15 cellular contexts compared by ENCODE assay signal in genomic region chr11:122178795-122179194, GRCh38.
DNase-seq lines count a peak whose midpoint lies in the region; ATAC-seq and TF ChIP-seq lines count a peak whose summit lies in the region.
"Had no signal": no experiment of that assay in that cellular context is flagged by ENCODE, and none has a peak within 500 bp of the region (broad histone marks: within the 10 kb centered on the region; RNA-seq: fewer than 3 reads in every experiment).

No MANE protein-coding gene starts in this region.

- H3K9ac ChIP-seq in HCT116 (ENCODE audit: low read length), result peak overlapping the region; percentile 67
- peak overlapping the region; percentile 71 for H3K9ac ChIP-seq in smooth muscle cell (ENCODE audit: low read depth)

- H3K4me3 ChIP-seq in HCT116 (replicated peaks in 1 of 2; ENCODE audit: low read depth in 1 of 2, low read length in 2 of 2) (no peak overlapping the region), ascending aorta (peak overlapping the region; percentile 29 to 47), fibroblast of pulmonary artery (replicated peaks; ENCODE audit: low read depth, low read length) (peak overlapping the region; percentile 70), smooth muscle cell (peak overlapping the region; percentile 44), adrenal gland (no peak overlapping the region)

- H3K4me1 ChIP-seq in HCT116 (ENCODE audit: control insufficient read depth in 1 of 2, insufficient read depth in 2 of 2, low read length in 2 of 2) (peaks cover 87 to 99% of the 10 kb centered on the region in 2 experiments), ascending aorta (peaks cover 6 to 24% of the 10 kb centered on the region in 2 donors), smooth muscle cell (ENCODE audit: low read depth) (peaks cover 40% of the 10 kb centered on the region), adrenal gland (replicated peaks in 1 of 2) (peaks cover 0 to 9% of the 10 kb centered on the region in 2 donors)

- H3F3A ChIP-seq in smooth muscle cell (ENCODE audit: low read depth), result peaks cover 26% of the 10 kb centered on the region

- 23% methylated on average over 5 of the region's 5 CpGs for WGBS in smooth muscle cell (ENCODE audit: low lambda C conversion rate)
- WGBS in adrenal gland, 4 donors, result 53 to 66% (median 61%) methylated on average over 5 of the region's 5 CpGs

- H3K79me2 ChIP-seq in HCT116 (ENCODE audit: insufficient read depth, low read length), result peaks cover 100% of the 10 kb centered on the region
- peaks cover 87% of the 10 kb centered on the region for H3K79me2 ChIP-seq in smooth muscle cell (ENCODE audit: low read depth)

- no peaks in the 10 kb centered on the region for H3K9me3 ChIP-seq in HCT116 (ENCODE audit: control insufficient read depth in 1 of 2, insufficient read depth in 1 of 2, low read depth in 1 of 2, low read length in 2 of 2)
- H3K9me3 ChIP-seq in ascending aorta, result peaks cover 0 to 9% of the 10 kb centered on the region in 2 donors
- H3K9me3 ChIP-seq in smooth muscle cell (replicated peaks; ENCODE audit: low read depth), result no peaks in the 10 kb centered on the region
- no peaks in the 10 kb centered on the region for H3K9me3 ChIP-seq in adrenal gland (replicated peaks in 1 of 3)

- peaks cover 6 to 48% of the 10 kb centered on the region in 2 experiments; a peak in 3 of 4 replicates for H3K36me3 ChIP-seq in HCT116 (ENCODE audit: control insufficient read depth in 1 of 2, insufficient read depth in 2 of 2, low read length in 2 of 2)
- H3K36me3 ChIP-seq in ascending aorta, result no peaks in the 10 kb centered on the region
- no peaks in the 10 kb centered on the region for H3K36me3 ChIP-seq in smooth muscle cell (ENCODE audit: low read depth)
- no peaks in the 10 kb centered on the region for H3K36me3 ChIP-seq in adrenal gland (replicated peaks in 1 of 2)

- DNase-seq in HCT116 (ENCODE audit: low read depth, low spot score), result no peak
- no peak for DNase-seq in ascending aorta (ENCODE audit: low spot score in 2 of 2)
- no peak for DNase-seq in fibroblast of pulmonary artery (ENCODE audit: low read depth)
- DNase-seq in smooth muscle cell (lab: John Stamatoyannopoulos, UW; ENCODE audit: unreplicated experiment), result no peak
- DNase-seq in DMS53 treated with DMSO at 0.1 percent for 48 hours (lab: John Stamatoyannopoulos, UW; ENCODE audit: unreplicated experiment), result no peak
- no peak for DNase-seq in adrenal gland
- no peak for DNase-seq in activated CD8-positive, alpha-beta memory T cell treated with anti-CD3 and anti-CD28 coated beads, Interleukin-2, amount 50 U/mL, for 48 hours
- DNase-seq: activated CD8-positive, alpha-beta memory T cell treated with anti-CD3 and anti-CD28 coated beads, Interleukin-2, amount 10 ng/mL, durations not matched to agents 7 days and 5 days; activated naive CD4-positive, alpha-beta T cell treated with anti-CD3 and anti-CD28 coated beads, Interleukin-2, amount 50 U/mL, for 16 hours; cortex of kidney; NCI-H2029; NCI-H82; stimulated activated CD4-positive, alpha-beta T cell treated with anti-CD3 and anti-CD28 coated beads, Interleukin-2, amount 100 ng/mL, for 24 hours had no signal

- intact Hi-C loops in HCT116 (cut with micrococcal nuclease), result no loop called here
- intact Hi-C loops in ascending aorta (cut with DNase I), result loop anchor here (2.0 kb wide), 1 partner anchor 20 kb away; no protein-coding TSS in a partner anchor
- intact Hi-C loops in adrenal gland (cut with DNase I), result no loop called here

- BruUV-seq in HCT116 (replicated peaks; lab: Mats Ljungman, UMichigan), result no TSS peak

- H3K9me2 ChIP-seq in HCT116 (ENCODE audit: insufficient read depth), result no peaks in the 10 kb centered on the region

- TF ChIP-seq CTCF in HCT116 (IDR thresholded peaks at IDR 0.05 in 2 of 3, conservative IDR thresholded peaks at IDR 0.05 in 1 of 3; ENCODE audit: borderline replicate concordance in 1 of 3, insufficient read depth in 1 of 3, low read depth in 2 of 3, low read length in 2 of 3) (no peak), ascending aorta (IDR thresholded peaks at IDR 0.05) (no peak), fibroblast of pulmonary artery (IDR thresholded peaks at IDR 0.05; ENCODE audit: low read length, missing control alignments) (no peak), smooth muscle cell (IDR thresholded peaks at IDR 0.05; ENCODE audit: borderline replicate concordance, insufficient read depth, poor library complexity, severe bottlenecking) (no peak), adrenal gland (IDR thresholded peaks at IDR 0.05) (no peak)

- ATAC-seq in HCT116, result no peak
- ATAC-seq in HG02798 (IDR thresholded peaks at IDR 0.05; ENCODE audit: poor library complexity, unreplicated experiment), result no peak
- ATAC-seq: activated CD8-positive, alpha-beta memory T cell treated with anti-CD3 and anti-CD28 coated beads, Interleukin-2, amount 10 ng/mL, durations not matched to agents 7 days and 5 days had no signal

- H3K27me3 ChIP-seq in HCT116 (ENCODE audit: insufficient read depth, low read length), result no peaks in the 10 kb centered on the region
- no peaks in the 10 kb centered on the region for H3K27me3 ChIP-seq in ascending aorta
- H3K27me3 ChIP-seq in smooth muscle cell (ENCODE audit: low read depth), result no peaks in the 10 kb centered on the region
- H3K27me3 ChIP-seq in adrenal gland, result no peaks in the 10 kb centered on the region

- POLR2A ChIA-PET in HCT116 (lab: Charles Lee), result interaction anchor here (2.3 to 4.6 kb wide), 4 partner anchors 11 to 35 kb away, joined by 8 to 30 read pairs (median 16); no protein-coding TSS in a partner anchor

- H3K27ac ChIP-seq in HCT116 (ENCODE audit: low read depth, low read length), result peak overlapping the region; percentile 97
- H3K27ac ChIP-seq in ascending aorta, result peak overlapping the region; percentile 81 to 83
- peak overlapping the region; percentile 93 for H3K27ac ChIP-seq in smooth muscle cell (ENCODE audit: low read depth)
- H3K27ac ChIP-seq in adrenal gland, result no peak overlapping the region
- H3K27ac ChIP-seq: C4-2B had no signal

- TF ChIP-seq POLR2A in HCT116 (IDR thresholded peaks at IDR 0.05; ENCODE audit: borderline replicate concordance, extremely low read depth, insufficient read depth, insufficient read length), result no peak
- no peak for TF ChIP-seq POLR2A in adrenal gland (IDR thresholded peaks at IDR 0.05)

- peak overlapping the region; percentile 73 for H3K4me2 ChIP-seq in HCT116 (ENCODE audit: low read length)
- H3K4me2 ChIP-seq in smooth muscle cell, result peak overlapping the region; percentile 91

- CTCF ChIA-PET in HCT116 (lab: Charles Lee), result no interaction called here

- TF ChIP-seq RAD21 in HCT116 (IDR thresholded peaks at IDR 0.05; ENCODE audit: low read depth), result no peak

- RAD21 ChIA-PET in HCT116 (lab: Charles Lee; ENCODE audit: low non-redundant PET in 1 of 2, low total read pairs in 2 of 2, uncharacterized antibody in 2 of 2, unreplicated experiment in 2 of 2), result no interaction called here

- H2AFZ ChIP-seq in HCT116 (ENCODE audit: low read depth, low read length, poor library complexity, severe bottlenecking), result no peak overlapping the region
- no peak overlapping the region for H2AFZ ChIP-seq in smooth muscle cell (ENCODE audit: low read depth)

- H4K20me1 ChIP-seq in HCT116 (ENCODE audit: insufficient read depth) (no peaks in the 10 kb centered on the region), smooth muscle cell (ENCODE audit: low read depth) (no peaks in the 10 kb centered on the region)

TF ChIP-seq in HCT116, 20 proteins besides CTCF, POLR2A, EP300 and RAD21:
- TF ChIP-seq FOSL1 (IDR thresholded peaks at IDR 0.05; ENCODE audit: low read depth), result no peak
- TF ChIP-seq CBX3 (IDR thresholded peaks at IDR 0.05; ENCODE audit: low read depth), result no peak
- TF ChIP-seq JUND (IDR thresholded peaks at IDR 0.05), result no peak

Comparison
In these comparisons a context has a peak if more than half of its experiments do, and no peak if none do; other contexts are left out.
1. H3K27ac ChIP-seq: peak in HCT116 (single experiment), ascending aorta (2 of 2) and smooth muscle cell (single experiment); none in adrenal gland (0 of 5).
2. H3K4me3 ChIP-seq: peak in ascending aorta (2 of 2), fibroblast of pulmonary artery (single experiment) and smooth muscle cell (single experiment); none in HCT116 (0 of 2) and adrenal gland (0 of 4).